In the genomic region with DNA sequence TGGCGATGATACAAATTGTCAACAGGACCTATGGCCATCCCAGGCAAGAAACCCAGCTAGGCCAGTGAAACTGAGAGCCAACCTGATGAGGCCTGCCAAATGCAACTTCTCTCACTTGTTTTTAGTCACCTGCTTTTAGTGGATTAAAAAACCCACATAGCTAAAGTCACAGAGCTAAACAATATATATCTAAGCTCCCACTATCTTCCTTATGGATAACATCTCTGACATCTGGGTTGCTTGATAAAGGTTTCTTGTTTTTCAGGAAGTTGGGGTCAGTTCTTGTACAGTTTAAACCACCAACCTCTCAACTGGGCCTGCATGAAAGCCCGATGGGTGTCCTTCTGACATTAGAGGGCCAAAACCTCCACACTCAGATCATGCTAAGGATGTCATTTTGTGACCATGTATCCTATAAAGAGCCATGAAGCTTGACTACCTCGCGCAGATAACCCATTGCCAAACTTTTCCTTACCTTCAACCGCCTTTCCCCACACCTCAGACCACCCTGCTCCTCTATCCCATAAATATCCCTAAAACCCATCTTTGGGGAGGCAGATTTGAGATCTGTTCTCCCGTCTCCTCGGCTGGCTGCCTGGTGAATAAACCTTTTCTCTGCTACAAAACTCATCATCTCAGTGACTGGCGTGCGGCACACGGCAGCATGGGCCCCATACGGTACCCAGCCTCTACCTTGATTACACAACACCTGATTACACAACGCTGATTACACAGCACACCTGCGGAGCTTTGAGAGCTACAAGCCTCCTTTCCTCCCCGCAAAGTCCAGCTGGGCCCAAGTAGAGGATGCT, we compare ENCODE assay signal across 8 cellular contexts. TPM values are rescaled to one million over a fixed set of nuclear protein-coding genes. Genes with fewer than 3 reads are reported as not detected.
DNase-seq lines count a peak whose midpoint lies in the region; ATAC-seq and TF ChIP-seq lines count a peak whose summit lies in the region.

No MANE protein-coding gene starts in this region.

- no peak for TF ChIP-seq CTCF in CD4-positive, alpha-beta T cell (IDR thresholded peaks at IDR 0.05)
- TF ChIP-seq CTCF in HCT116 (IDR thresholded peaks at IDR 0.05 in 2 of 3, conservative IDR thresholded peaks at IDR 0.05 in 1 of 3; ENCODE audit: borderline replicate concordance in 1 of 3, insufficient read depth in 1 of 3, low read depth in 2 of 3, low read length in 2 of 3): no peak

- H3K27me3 Mint-ChIP-seq in CD4-positive, alpha-beta T cell: no peaks in the 10 kb centered on the region
- no peaks in the 10 kb centered on the region for H3K27me3 Mint-ChIP-seq in effector memory CD8-positive, alpha-beta T cell
- peaks cover 0 to 2% of the 10 kb centered on the region in 2 donors for H3K27me3 Mint-ChIP-seq in natural killer cell treated with Interleukin-12 subunit alpha and Interleukin-12 subunit beta and Interleukin-15 and Interleukin-18, amount 100 ng/mL, for 72 hours

- BruUV-seq in HCT116 (replicated peaks; lab: Mats Ljungman, UMichigan): TSS peak; percentile 94

- intact Hi-C loops in CD4-positive, alpha-beta T cell (cut with DNase I, micrococcal nuclease): loop anchor here (1.0 to 10.0 kb wide), 9 partner anchors 103 to 1344 kb away; partner anchors contain the start of genes MTPN (in 2 of the 2), BPGM (in 1 of the 2), CNOT4 (in 1 of the 2) and SLC35B4 (in 1 of the 2)
- intact Hi-C loops in HCT116 (cut with micrococcal nuclease): loop anchor here (2.0 kb wide), 2 partner anchors 83 to 315 kb away; partner anchors contain the start of gene MTPN

- peaks cover 10% of the 10 kb centered on the region for H3K36me3 Mint-ChIP-seq in CD4-positive, alpha-beta T cell (ENCODE audit: low read depth)
- H3K36me3 Mint-ChIP-seq in effector memory CD8-positive, alpha-beta T cell (ENCODE audit: insufficient read depth): peaks cover 21% of the 10 kb centered on the region
- H3K36me3 Mint-ChIP-seq in natural killer cell treated with Interleukin-12 subunit alpha and Interleukin-12 subunit beta and Interleukin-15 and Interleukin-18, amount 100 ng/mL, for 72 hours: peaks cover 5% of the 10 kb centered on the region

- no peaks in the 10 kb centered on the region for H4K20me1 ChIP-seq in HCT116 (ENCODE audit: insufficient read depth)

- H3K79me2 ChIP-seq in HCT116 (ENCODE audit: insufficient read depth, low read length): peaks cover 41% of the 10 kb centered on the region

- DNase-seq in CD4-positive, alpha-beta T cell: no peak
- no peak for DNase-seq in HCT116 (ENCODE audit: low read depth, low spot score)
- DNase-seq in OCI-M1 (lab: John Stamatoyannopoulos, UW): peak; percentile 93
- no peak for DNase-seq in effector memory CD8-positive, alpha-beta T cell
- no peak for DNase-seq in natural killer cell treated with Interleukin-12 subunit alpha and Interleukin-12 subunit beta and Interleukin-15 and Interleukin-18, amount 100 ng/mL, for 72 hours (ENCODE audit: low spot score)
- DNase-seq in middle frontal gyrus (ENCODE audit: extremely low spot score, low spot score): no peak
- no peak for DNase-seq in amniotic stem cell (lab: John Stamatoyannopoulos, UW)

- no peak for TF ChIP-seq RAD21 in HCT116 (IDR thresholded peaks at IDR 0.05; ENCODE audit: low read depth)

- peak overlapping the region; percentile 93 for H3K4me3 Mint-ChIP-seq in CD4-positive, alpha-beta T cell
- H3K4me3 Mint-ChIP-seq in effector memory CD8-positive, alpha-beta T cell: peak overlapping the region; percentile 87 to 93
- H3K4me3 Mint-ChIP-seq in natural killer cell treated with Interleukin-12 subunit alpha and Interleukin-12 subunit beta and Interleukin-15 and Interleukin-18, amount 100 ng/mL, for 72 hours: peak overlapping the region; percentile 100

- POLR2A ChIA-PET in CD4-positive, alpha-beta T cell (lab: Charles Lee): interaction anchor here (0.9 to 1.2 kb wide), 4 partner anchors 10 to 15 kb away, joined by 3 to 5 read pairs (median 4); no protein-coding TSS in a partner anchor
- POLR2A ChIA-PET in HCT116 (lab: Charles Lee): interaction anchor here (0.9 to 1.6 kb wide), 4 partner anchors 9 to 53 kb away, joined by 3 to 9 read pairs (median 4); no protein-coding TSS in a partner anchor

- H3K4me3 ChIP-seq in HCT116 (replicated peaks in 1 of 2; ENCODE audit: low read depth in 1 of 2, low read length in 2 of 2): peak overlapping the region; percentile 90 to 95

- H3K9ac ChIP-seq in HCT116 (ENCODE audit: low read length): peak overlapping the region; percentile 99

- peaks cover 44% of the 10 kb centered on the region for H3K4me1 Mint-ChIP-seq in CD4-positive, alpha-beta T cell (ENCODE audit: low read depth)
- peaks cover 19 to 37% of the 10 kb centered on the region in 2 donors for H3K4me1 Mint-ChIP-seq in effector memory CD8-positive, alpha-beta T cell (ENCODE audit: low read depth in 2 of 2)
- peaks cover 27 to 34% of the 10 kb centered on the region in 2 donors for H3K4me1 Mint-ChIP-seq in natural killer cell treated with Interleukin-12 subunit alpha and Interleukin-12 subunit beta and Interleukin-15 and Interleukin-18, amount 100 ng/mL, for 72 hours (ENCODE audit: low read depth in 2 of 2)

- ATAC-seq in CD4-positive, alpha-beta T cell (ENCODE audit: poor library complexity): peak; percentile 36
- ATAC-seq in HCT116 (peak; percentile 54), GM21423 (IDR thresholded peaks at IDR 0.05; ENCODE audit: unreplicated experiment) (no peak)
- no peak for ATAC-seq in effector memory CD8-positive, alpha-beta T cell (replicated peaks)
- ATAC-seq in natural killer cell treated with Interleukin-12 subunit alpha and Interleukin-12 subunit beta and Interleukin-15 and Interleukin-18, amount 100 ng/mL, for 72 hours: peak in 1 of 2 donors; percentile 16

- H3K4me1 ChIP-seq in HCT116 (ENCODE audit: control insufficient read depth in 1 of 2, insufficient read depth in 2 of 2, low read length in 2 of 2): peaks cover 3 to 22% of the 10 kb centered on the region in 2 experiments; a peak in 1 of 4 replicates

- H3K27ac Mint-ChIP-seq in CD4-positive, alpha-beta T cell: peak overlapping the region; percentile 81
- H3K27ac Mint-ChIP-seq in effector memory CD8-positive, alpha-beta T cell: peak overlapping the region; percentile 92 to 95
- H3K27ac Mint-ChIP-seq in natural killer cell treated with Interleukin-12 subunit alpha and Interleukin-12 subunit beta and Interleukin-15 and Interleukin-18, amount 100 ng/mL, for 72 hours: peak overlapping the region; percentile 94 to 95

- H3K4me2 ChIP-seq in HCT116 (ENCODE audit: low read length): peak overlapping the region; percentile 89

- no peaks in the 10 kb centered on the region for H3K9me3 ChIP-seq in CD4-positive, alpha-beta T cell (ENCODE audit: control insufficient read depth, low read length)
- no peaks in the 10 kb centered on the region for H3K9me3 ChIP-seq in HCT116 (ENCODE audit: control insufficient read depth in 1 of 2, insufficient read depth in 1 of 2, low read depth in 1 of 2, low read length in 2 of 2)

- CTCF ChIA-PET in CD4-positive, alpha-beta T cell (lab: Charles Lee): interaction anchor here (0.9 to 3.2 kb wide), 4 partner anchors 10 to 1345 kb away, joined by 3 to 16 read pairs (median 8); partner anchors contain the start of gene SLC35B4
- CTCF ChIA-PET in HCT116 (lab: Charles Lee): interaction anchor here (0.9 to 3.4 kb wide), 3 partner anchors 11 to 213 kb away, joined by 3 to 12 read pairs (median 4); no protein-coding TSS in a partner anchor

- no peaks in the 10 kb centered on the region for H3K36me3 ChIP-seq in HCT116 (ENCODE audit: control insufficient read depth in 1 of 2, insufficient read depth in 2 of 2, low read length in 2 of 2)

- H3K9me3 Mint-ChIP-seq in CD4-positive, alpha-beta T cell: no peaks in the 10 kb centered on the region
- H3K9me3 Mint-ChIP-seq in effector memory CD8-positive, alpha-beta T cell: peaks cover 0 to 5% of the 10 kb centered on the region in 2 donors
- peaks cover 4% of the 10 kb centered on the region for H3K9me3 Mint-ChIP-seq in natural killer cell treated with Interleukin-12 subunit alpha and Interleukin-12 subunit beta and Interleukin-15 and Interleukin-18, amount 100 ng/mL, for 72 hours

- no peak for TF ChIP-seq POLR2A in HCT116 (IDR thresholded peaks at IDR 0.05; ENCODE audit: borderline replicate concordance, extremely low read depth, insufficient read depth, insufficient read length)

- no peak overlapping the region for H2AFZ ChIP-seq in HCT116 (ENCODE audit: low read depth, low read length, poor library complexity, severe bottlenecking)

- no peak overlapping the region for H3K27ac ChIP-seq in CD4-positive, alpha-beta T cell (ENCODE audit: low read depth, low read length)
- peak overlapping the region; percentile 71 for H3K27ac ChIP-seq in HCT116 (ENCODE audit: low read depth, low read length)

- RAD21 ChIA-PET in HCT116 (lab: Charles Lee; ENCODE audit: low non-redundant PET in 1 of 2, low total read pairs in 2 of 2, uncharacterized antibody in 2 of 2, unreplicated experiment in 2 of 2): no interaction called here

- no peaks in the 10 kb centered on the region for H3K9me2 ChIP-seq in HCT116 (ENCODE audit: insufficient read depth)

- no peaks in the 10 kb centered on the region for H3K27me3 ChIP-seq in CD4-positive, alpha-beta T cell (ENCODE audit: control insufficient read depth, insufficient read depth, low read length)
- H3K27me3 ChIP-seq in HCT116 (ENCODE audit: insufficient read depth, low read length): no peaks in the 10 kb centered on the region

TF ChIP-seq in HCT116, 20 proteins besides CTCF, POLR2A, EP300 and RAD21:
- TF ChIP-seq ZNF274 (IDR thresholded peaks at IDR 0.05; ENCODE audit: low read depth, low read length) (no peak), POLR2AphosphoS5 (IDR thresholded peaks at IDR 0.05; ENCODE audit: low read depth, low read length) (no peak), CEBPB (IDR thresholded peaks at IDR 0.05; ENCODE audit: low read depth) (peak; percentile 76; the same call in 1 of the 2 replicates)

RNA-seq across cellular contexts. Expression of gene STMP1, which starts 0.8 kb away (rescaled TPM):
- total RNA-seq in CD4-positive, alpha-beta T cell: 10 to 100 TPM; 11.5 to 14.1 TPM
- total RNA-seq in HCT116 (2021; ENCODE audit: unreplicated experiment): 32.8 TPM
- 14.2 and 15.3 TPM in 2 replicates for polyA plus RNA-seq in HCT116 (2012)
- total RNA-seq in natural killer cell treated with Interleukin-12 subunit alpha and Interleukin-12 subunit beta and Interleukin-15 and Interleukin-18, amount 100 ng/mL, for 72 hours: 10 to 100 TPM; 17.3 to 20.0 TPM

Comparison
In these comparisons a context has a peak if more than half of its experiments do, and no peak if none do; other contexts are left out.
1. ATAC-seq: peak in CD4-positive, alpha-beta T cell (single experiment) and HCT116 (single experiment); none in effector memory CD8-positive, alpha-beta T cell (single experiment) and GM21423 (single experiment).
2. Peak in every context shown above with its lines, with median percentiles within 50 percentile points of each other: H3K27ac Mint-ChIP-seq and H3K4me3 Mint-ChIP-seq.